Comparison of ENCODE assay signal across 26 cellular contexts in the genomic region with DNA sequence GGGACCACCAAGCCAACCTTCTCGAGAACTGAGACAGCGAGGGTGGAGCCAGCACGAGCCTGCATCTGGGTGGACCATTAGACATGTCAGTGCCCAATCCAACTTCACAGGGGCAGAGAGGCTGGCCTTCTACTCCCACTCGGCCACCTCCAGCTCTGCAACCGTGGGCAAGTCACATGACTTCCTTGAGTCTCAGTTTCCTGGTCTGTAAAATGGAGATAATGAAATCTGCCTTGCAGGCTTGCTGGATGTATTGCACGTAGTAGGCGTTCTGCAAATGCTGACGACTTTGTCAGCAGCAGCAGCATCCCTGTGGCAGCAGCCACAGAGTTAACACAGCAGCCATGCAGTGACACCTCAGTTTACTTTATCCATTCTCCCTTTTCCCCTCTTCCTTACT.
"Had no signal": no experiment of that assay in that cellular context is flagged by ENCODE, and none has a peak within 500 bp of the region (broad histone marks: within the 10 kb centered on the region; RNA-seq: fewer than 3 reads in every experiment).

No MANE protein-coding gene starts in this region.

- FAIRE-seq: islet of Langerhans, kidney had no signal

- DNase-seq: hypothalamus; immature natural killer cell; kidney; left colon; left lung; lower lobe of right lung; mammary epithelial cell; mesenchymal stem cell; naive thymus-derived CD8-positive, alpha-beta T cell; occipital lobe; ovary; stimulated activated CD4-positive, alpha-beta T cell treated with anti-CD3 and anti-CD28 coated beads, Interleukin-12 subunit alpha, Interleukin-12 subunit beta, amount 100 ng/mL, for 4 hours; stimulated activated CD4-positive, alpha-beta T cell treated with anti-CD3 and anti-CD28 coated beads, Interleukin-2, amount 100 ng/mL, for 48 hours; stimulated activated CD4-positive, alpha-beta T cell treated with anti-CD3 and anti-CD28 coated beads, Interleukin-4, amount 100 ng/mL, for 4 hours; stimulated activated CD8-positive, alpha-beta memory T cell treated with anti-CD3 and anti-CD28 coated beads, Interleukin-4, amount 100 ng/mL, for 48 hours; stimulated activated naive CD4-positive, alpha-beta T cell treated with Interleukin-2 at 50 U/mL for 16 hours; stimulated activated naive CD8-positive, alpha-beta T cell treated with anti-CD3 and anti-CD28 coated beads, Interleukin-15, amount 100 ng/mL, for 72 hours; substantia nigra had no signal

- H3K27me3 ChIP-seq: neutrophil, ovary, right atrium auricular region, tibial nerve, vagina had no signal

- ATAC-seq: left colon; left lung; lower lobe of right lung; naive thymus-derived CD8-positive, alpha-beta T cell; sciatic nerve; stimulated activated memory B cell treated with anti-CD40 and anti-IgM and Interleukin-4, amounts not matched to agents 10 μg/mL and 1 μg/mL and 100 μg/mL, for 72 hours; stimulated activated naive CD8-positive, alpha-beta T cell treated with anti-CD3 and anti-CD28 coated beads, Interleukin-15, amount 100 ng/mL, for 72 hours had no signal

- H3K9me3 ChIP-seq: left lung, lower lobe of right lung, neutrophil, ovary, right atrium auricular region, tibial nerve, vagina had no signal

- H3K4me1 ChIP-seq: left lung, lower lobe of right lung had no signal

- H3K36me3 ChIP-seq: left lung, lower lobe of right lung, neutrophil, ovary, right atrium auricular region, tibial nerve, vagina had no signal

- H3K4me3 ChIP-seq: left lung, lower lobe of right lung, ovary, right atrium auricular region, skin epidermis, tibial nerve, vagina had no signal

- H3K27ac ChIP-seq: left lung, lower lobe of right lung, neutrophil, ovary, right atrium auricular region, skin epidermis, tibial nerve, vagina had no signal
